ENCODE assay signal across 10 cellular contexts in the genomic region with DNA sequence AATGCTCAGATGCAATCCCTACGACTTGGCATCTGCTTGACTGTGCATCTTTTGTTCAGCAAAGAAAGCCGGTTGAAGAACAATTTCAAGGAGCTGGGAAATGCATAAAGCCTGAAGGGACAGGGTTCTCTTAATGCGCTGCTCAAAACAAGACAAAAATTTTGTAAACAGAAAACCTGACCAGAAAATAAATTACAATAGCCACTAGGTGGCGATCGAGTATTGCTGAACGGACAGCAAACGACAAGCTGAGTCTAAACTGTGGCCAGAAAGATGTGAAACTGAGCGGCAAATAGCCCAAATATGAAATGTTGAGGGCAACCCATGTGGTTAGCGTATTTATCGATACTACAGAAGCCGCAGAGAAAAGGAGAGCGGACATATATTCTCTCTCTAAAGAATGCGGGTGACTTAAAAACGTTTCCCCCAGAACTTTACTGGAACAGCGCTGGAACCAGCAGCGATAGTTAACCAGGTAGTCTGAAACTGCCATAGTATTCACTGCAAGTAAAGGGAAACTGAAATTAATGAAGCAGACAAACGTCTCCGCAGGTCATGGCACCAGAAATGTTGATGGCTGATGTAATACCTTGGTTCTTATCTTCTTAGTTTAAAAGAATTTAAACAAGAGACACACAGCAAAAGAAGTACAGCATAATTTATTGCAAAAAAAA. TPM values are rescaled to one million over a fixed set of nuclear protein-coding genes. Genes with fewer than 3 reads are reported as not detected.
DNase-seq lines count a peak whose midpoint lies in the region; ATAC-seq and TF ChIP-seq lines count a peak whose summit lies in the region.
"Not testable (repeated sequence)": the region's sequence is repeated elsewhere in the genome, so short reads cannot be mapped to it uniquely, and the experiment has no call there.
"Had no signal": no experiment of that assay in that cellular context is flagged by ENCODE, and none has a peak within 500 bp of the region (broad histone marks: within the 10 kb centered on the region; RNA-seq: fewer than 3 reads in every experiment).

No MANE protein-coding gene starts in this region.

- H3K4me3 ChIP-seq in lung, result not testable (repeated sequence)

- H3K27me3 Mint-ChIP-seq in activated CD4-positive, alpha-beta T cell treated with anti-CD3 and anti-CD28 coated beads for 36 hours; MCF 10A (ENCODE audit: insufficient read depth, unreplicated experiment); type B pancreatic cell: not testable (repeated sequence)

- POLR2A ChIA-PET in activated CD4-positive, alpha-beta T cell treated with anti-CD3 and anti-CD28 coated beads for 36 hours (lab: Charles Lee); MCF 10A (lab: Yijun Ruan, JAX): not testable (repeated sequence)

- not testable (repeated sequence) for H3K27ac ChIP-seq in lung (ENCODE audit: low read depth in 1 of 2, low read length in 1 of 2)

- H3K36me3 ChIP-seq in lung (ENCODE audit: control insufficient read depth in 2 of 2, insufficient read depth in 2 of 2, low read length in 2 of 2), result not testable (repeated sequence)

- intact Hi-C loops in activated CD4-positive, alpha-beta T cell treated with anti-CD3 and anti-CD28 coated beads for 36 hours (cut with DNase I, micrococcal nuclease); MCF 10A (cut with micrococcal nuclease): not testable (repeated sequence)

- H3K9me3 ChIP-seq in lung (ENCODE audit: control insufficient read depth in 2 of 2, insufficient read depth in 1 of 2, low read length in 1 of 2), result not testable (repeated sequence)

- DNase-seq in activated CD4-positive, alpha-beta T cell treated with anti-CD3 and anti-CD28 coated beads for 36 hours, result peak; percentile 8
- not testable (repeated sequence) for DNase-seq in MCF 10A (ENCODE audit: unreplicated experiment); lung (ENCODE audit: low spot score); type B pancreatic cell (ENCODE audit: extremely low spot score, unreplicated experiment)

- not testable (repeated sequence) for H3K4me1 Mint-ChIP-seq in activated CD4-positive, alpha-beta T cell treated with anti-CD3 and anti-CD28 coated beads for 36 hours; MCF 10A (ENCODE audit: insufficient read depth, unreplicated experiment); type B pancreatic cell (ENCODE audit: unreplicated experiment)

- CTCF ChIA-PET in activated CD4-positive, alpha-beta T cell treated with anti-CD3 and anti-CD28 coated beads for 36 hours (lab: Charles Lee); MCF 10A (lab: Yijun Ruan, JAX): not testable (repeated sequence)

- H3K36me3 Mint-ChIP-seq in activated CD4-positive, alpha-beta T cell treated with anti-CD3 and anti-CD28 coated beads for 36 hours (ENCODE audit: low read depth); MCF 10A (ENCODE audit: insufficient read depth, unreplicated experiment); type B pancreatic cell: not testable (repeated sequence)

- TF ChIP-seq CTCF in MCF 10A (IDR thresholded peaks at IDR 0.05; ENCODE audit: unreplicated experiment) (peak; percentile 42), lung (IDR thresholded peaks at IDR 0.05; ENCODE audit: control extremely low read depth, extremely low read depth) (peak; percentile 7), type B pancreatic cell (conservative IDR thresholded peaks at IDR 0.05) (peak; percentile 68)

- H3K4me1 ChIP-seq in lung (ENCODE audit: control insufficient read depth in 2 of 2, insufficient read depth in 2 of 2, low read length in 2 of 2), result not testable (repeated sequence)

- H3K27me3 ChIP-seq in lung (ENCODE audit: control insufficient read depth, insufficient read depth), result not testable (repeated sequence)

- ATAC-seq in GM18520 (IDR thresholded peaks at IDR 0.05; ENCODE audit: unreplicated experiment) (peak; percentile 53), GM21390 (IDR thresholded peaks at IDR 0.05; ENCODE audit: unreplicated experiment) (peak; percentile 96), HG02759 (IDR thresholded peaks at IDR 0.05; ENCODE audit: unreplicated experiment) (peak; percentile 92), HG03378 (IDR thresholded peaks at IDR 0.05; ENCODE audit: unreplicated experiment) (peak; percentile 92)
- not testable (repeated sequence) for ATAC-seq in activated CD4-positive, alpha-beta T cell treated with anti-CD3 and anti-CD28 coated beads for 36 hours; lung (ENCODE audit: insufficient read depth, low FRiP score)

- not testable (repeated sequence) for H3K9me3 Mint-ChIP-seq in activated CD4-positive, alpha-beta T cell treated with anti-CD3 and anti-CD28 coated beads for 36 hours (ENCODE audit: low read depth); MCF 10A (ENCODE audit: unreplicated experiment); type B pancreatic cell

- H3K4me3 Mint-ChIP-seq in activated CD4-positive, alpha-beta T cell treated with anti-CD3 and anti-CD28 coated beads for 36 hours; MCF 10A (ENCODE audit: unreplicated experiment); type B pancreatic cell: not testable (repeated sequence)

- BruUV-seq in MCF 10A (replicated peaks; lab: Mats Ljungman, UMichigan), result not testable (repeated sequence)

- WGBS in lung, 2 donors, result 5 to 7% methylated on average over 12 to 14 of the region's 18 CpGs

- H3K27ac Mint-ChIP-seq in activated CD4-positive, alpha-beta T cell treated with anti-CD3 and anti-CD28 coated beads for 36 hours; MCF 10A (ENCODE audit: low read depth, unreplicated experiment); type B pancreatic cell: not testable (repeated sequence)

RNA-seq across cellular contexts. Expression of a gene that starts 20.6 kb away (rescaled TPM):
- total RNA-seq in activated CD4-positive, alpha-beta T cell treated with anti-CD3 and anti-CD28 coated beads for 36 hours, result not detected
- total RNA-seq in MCF 10A (2022) (not detected in 2 replicates), lung (not detected), type B pancreatic cell (ENCODE audit: low replicate concordance) (not detected in 2 replicates)
- polyA plus RNA-seq in lung, result not detected
- total RNA-seq: mesenteric fat pad, suprapubic skin had no signal

Comparison
In these comparisons a context has a peak if more than half of its experiments do, and no peak if none do; other contexts are left out.
1. CTCF ChIP-seq: peak in every context shown above with its lines; median percentile 68 in type B pancreatic cell; 42 in MCF 10A; 7 in lung.